Comparison of ENCODE assay signal across 9 cellular contexts in genomic region chr1:151145158-151146071, GRCh38. TPM values are rescaled to one million over a fixed set of nuclear protein-coding genes. Genes with fewer than 3 reads are reported as not detected.
DNase-seq lines count a peak whose midpoint lies in the region; ATAC-seq, FAIRE-seq and TF ChIP-seq lines count a peak whose summit lies in the region.
"Had no signal": no experiment of that assay in that cellular context is flagged by ENCODE, and none has a peak within 500 bp of the region (broad histone marks: within the 10 kb centered on the region; RNA-seq: fewer than 3 reads in every experiment).

No MANE protein-coding gene starts in this region.

- FAIRE-seq in HTR-8/SVneo (lab: Jason Lieb, UNC) = no peak

- TF ChIP-seq CTCF in Calu3 (IDR thresholded peaks at IDR 0.05; ENCODE audit: unreplicated experiment) (no peak), coronary artery (IDR thresholded peaks at IDR 0.05) (no peak), lower lobe of right lung (IDR thresholded peaks at IDR 0.05) (no peak), suprapubic skin (IDR thresholded peaks at IDR 0.05) (no peak)

- peaks cover 26% of the 10 kb centered on the region for H3K4me1 ChIP-seq in lower lobe of right lung
- peaks cover 27% of the 10 kb centered on the region for H3K4me1 ChIP-seq in suprapubic skin

- H3K27ac ChIP-seq in coronary artery = peak overlapping the region; percentile 72 to 74
- H3K27ac ChIP-seq in lower lobe of right lung = peak overlapping the region; percentile 5
- peak overlapping the region; percentile 9 for H3K27ac ChIP-seq in suprapubic skin

- no peaks in the 10 kb centered on the region for H3K36me3 ChIP-seq in lower lobe of right lung
- H3K36me3 ChIP-seq in suprapubic skin = peaks cover 5% of the 10 kb centered on the region

- H3K36me3 Mint-ChIP-seq in Calu3 (ENCODE audit: insufficient read depth, unreplicated experiment) = peaks cover 10% of the 10 kb centered on the region

- intact Hi-C loops in Calu3 (cut with micrococcal nuclease; ENCODE audit: unreplicated experiment) = no loop called here
- intact Hi-C loops in lower lobe of right lung (cut with DNase I) = no loop called here

- peak overlapping the region; percentile 77 for H3K4me3 ChIP-seq in coronary artery
- H3K4me3 ChIP-seq in lower lobe of right lung = peak overlapping the region; percentile 88
- H3K4me3 ChIP-seq in suprapubic skin = peak overlapping the region; percentile 91

- CTCF ChIA-PET in Calu3 (lab: Charles Lee) = interaction anchor here (0.5 to 1.6 kb wide), 3 partner anchors 46 to 78 kb away, joined by 3 to 8 read pairs (median 3); no protein-coding TSS in a partner anchor

- peak; percentile 18 to 47 for ATAC-seq in lower lobe of right lung

- H3K27ac Mint-ChIP-seq in Calu3 (ENCODE audit: unreplicated experiment) = no peak overlapping the region

- H3K4me3 Mint-ChIP-seq in Calu3 (ENCODE audit: low read depth, unreplicated experiment) = peak overlapping the region; percentile 77

- no peaks in the 10 kb centered on the region for H3K4me1 Mint-ChIP-seq in Calu3 (ENCODE audit: low read depth, unreplicated experiment)

- TF ChIP-seq EP300 in suprapubic skin (IDR thresholded peaks at IDR 0.05) = no peak

- peaks cover 25% of the 10 kb centered on the region for H3K27me3 Mint-ChIP-seq in Calu3 (ENCODE audit: unreplicated experiment)

- BruUV-seq in Calu3 (replicated peaks; lab: Mats Ljungman, UMichigan) = no TSS peak

- no peaks in the 10 kb centered on the region for H3K9me3 Mint-ChIP-seq in Calu3 (ENCODE audit: low read depth, unreplicated experiment)

- H3K9me3 ChIP-seq in lower lobe of right lung = no peaks in the 10 kb centered on the region
- no peaks in the 10 kb centered on the region for H3K9me3 ChIP-seq in suprapubic skin

- WGBS in suprapubic skin = 11% methylated on average over 42 of the region's 46 CpGs

- DNase-seq in Calu3 (no peak), NCI-H526 (lab: John Stamatoyannopoulos, UW) (peak; percentile 72 to 84), coronary artery (ENCODE audit: low spot score) (no peak), lower lobe of right lung (no peak), suprapubic skin (ENCODE audit: low spot score in 2 of 2) (no peak), DMS153 treated with DMSO at 0.1 percent for 48 hours (lab: John Stamatoyannopoulos, UW; ENCODE audit: unreplicated experiment) (no peak), KG1 (lab: John Stamatoyannopoulos, UW) (no peak), HTR-8/SVneo (ENCODE audit: insufficient read length, low spot score) (no peak)

- TF ChIP-seq POLR2A in suprapubic skin (IDR thresholded peaks at IDR 0.05) = no peak

- no peaks in the 10 kb centered on the region for H3K27me3 ChIP-seq in lower lobe of right lung (ENCODE audit: low read depth)
- H3K27me3 ChIP-seq in suprapubic skin = no peaks in the 10 kb centered on the region

RNA-seq across cellular contexts. Expression of gene SEMA6C, which starts 1.0 kb away (rescaled TPM):
- total RNA-seq in Calu3 (2022) = 2.2 and 2.5 TPM in 2 replicates
- total RNA-seq in lower lobe of right lung = 6.4 TPM
- total RNA-seq in suprapubic skin = 10 to 100 TPM in 3 of 4 donors, 1 to 10 TPM in 1; 5.5 to 19.0 (median 14.9) TPM

RNA-seq across cellular contexts. Expression of gene TNFAIP8L2, which starts 11.0 kb away (rescaled TPM):
- not detected in 2 replicates for total RNA-seq in Calu3 (2022)
- total RNA-seq in lower lobe of right lung = 17.8 TPM
- total RNA-seq in suprapubic skin = 1 to 10 TPM; 1.0 to 2.5 (median 1.5) TPM
- total RNA-seq: renal cortical epithelial cell had no signal

RNA-seq across cellular contexts. Expression of gene LYSMD1, which starts 20.3 kb away (rescaled TPM):
- total RNA-seq in Calu3 (2022) = 7.6 and 9.7 TPM in 2 replicates
- 6.5 TPM for total RNA-seq in lower lobe of right lung
- 10 to 100 TPM in 3 of 4 donors, 1 to 10 TPM in 1; 8.4 to 15.2 (median 12.5) TPM for total RNA-seq in suprapubic skin

RNA-seq across cellular contexts. Expression of gene SCNM1, which starts 20.5 kb away (rescaled TPM):
- total RNA-seq in Calu3 (2022) = 47.3 and 49.8 TPM in 2 replicates
- total RNA-seq in lower lobe of right lung = 38.4 TPM
- 10 to 100 TPM; 29.6 to 40.6 (median 35.4) TPM for total RNA-seq in suprapubic skin

RNA-seq across cellular contexts. Expression of gene TMOD4, which starts 30.4 kb away (rescaled TPM):
- total RNA-seq in Calu3 (2022) = 1.6 and 2.1 TPM in 2 replicates
- 2.1 TPM for total RNA-seq in lower lobe of right lung
- not detected for total RNA-seq in suprapubic skin
- total RNA-seq: renal cortical epithelial cell had no signal

Comparison
In these comparisons a context has a peak if more than half of its experiments do, and no peak if none do; other contexts are left out.
1. DNase-seq: peak in NCI-H526 (2 of 2); none in Calu3 (single experiment), coronary artery (single experiment), lower lobe of right lung (single experiment), suprapubic skin (0 of 2), DMS153 treated with DMSO at 0.1 percent for 48 hours (single experiment), KG1 (single experiment) and HTR-8/SVneo (single experiment).
2. H3K27ac ChIP-seq: peak in every context shown above with its lines; median percentile 73 in coronary artery; 9 in suprapubic skin; 5 in lower lobe of right lung.
3. Peak in every context shown above with its lines, with median percentiles within 50 percentile points of each other: H3K4me3 ChIP-seq.